28 cellular contexts compared by ENCODE assay signal in genomic region chr6:163970846-163971564, GRCh38.
"Had no signal": no experiment of that assay in that cellular context is flagged by ENCODE, and none has a peak within 500 bp of the region (broad histone marks: within the 10 kb centered on the region; RNA-seq: fewer than 3 reads in every experiment).

No MANE protein-coding gene starts in this region.

- H3K36me3 Mint-ChIP-seq: activated naive CD4-positive, alpha-beta T cell treated with anti-CD3 and anti-CD28 coated beads, Interleukin-2, amount 10 ng/mL, durations not matched to agents 7 days and 5 days; activated naive CD4-positive, alpha-beta T cell treated with anti-CD3 and anti-CD28 coated beads, Interleukin-2, amount 50 U/mL, for 72 hours; activated naive CD8-positive, alpha-beta T cell treated with anti-CD3 and anti-CD28 coated beads, Interleukin-2, amount 10 ng/mL, durations not matched to agents 7 days and 5 days; brain had no signal

- H3K27ac ChIP-seq: ascending aorta, breast epithelium, cardiac muscle cell, colonic mucosa, epithelial cell of prostate, VCaP had no signal

- DNase-seq: activated CD4-positive, alpha-beta memory T cell treated with anti-CD3 and anti-CD28 coated beads, Interleukin-2, amount 10 ng/mL, durations not matched to agents 7 days and 5 days; activated CD4-positive, alpha-beta T cell treated with anti-CD3 and anti-CD28 coated beads for 1 hour; activated CD4-positive, alpha-beta T cell treated with anti-CD3 and anti-CD28 coated beads for 4 hours; activated CD4-positive, alpha-beta T cell treated with anti-CD3 and anti-CD28 coated beads, Interleukin-2, amount 10 ng/mL, durations not matched to agents 7 days and 5 days; activated CD4-positive, alpha-beta T cell treated with anti-CD3 and anti-CD28 coated beads, Interleukin-2, amount 50 U/mL, for 4 hours; activated CD8-positive, alpha-beta memory T cell treated with anti-CD3 and anti-CD28 coated beads, Interleukin-2, amount 50 U/mL, for 48 hours; activated gamma-delta T cell; activated naive CD4-positive, alpha-beta T cell; activated naive CD4-positive, alpha-beta T cell treated with anti-CD3 and anti-CD28 coated beads, Interleukin-2, amount 10 ng/mL, durations not matched to agents 7 days and 5 days; activated naive CD8-positive, alpha-beta T cell treated with anti-CD3 and anti-CD28 coated beads, Interleukin-2, amount 10 ng/mL, durations not matched to agents 7 days and 5 days; activated T-cell treated with anti-CD3 and anti-CD28 coated beads for 4 hours; activated T-cell treated with anti-CD3 and anti-CD28 coated beads, Interleukin-2, amount 50 U/mL, for 24 hours; activated T-cell treated with anti-CD3 and anti-CD28 coated beads, Interleukin-2, amount 50 U/mL, for 72 hours; central memory CD4-positive, alpha-beta T cell; cerebellar nuclear complex; colonic mucosa; effector CD8-positive, alpha-beta T cell; foreskin fibroblast; head of caudate nucleus; T-helper 2 cell had no signal

- H3K27me3 ChIP-seq: ascending aorta, breast epithelium, cardiac muscle cell, colonic mucosa had no signal

- H3K9me3 Mint-ChIP-seq: activated CD4-positive, alpha-beta memory T cell treated with anti-CD3 and anti-CD28 coated beads, Interleukin-2, amount 10 ng/mL, durations not matched to agents 7 days and 5 days; activated CD4-positive, alpha-beta T cell treated with anti-CD3 and anti-CD28 coated beads, Interleukin-2, amount 10 ng/mL, durations not matched to agents 7 days and 5 days; activated naive CD4-positive, alpha-beta T cell treated with anti-CD3 and anti-CD28 coated beads, Interleukin-2, amount 10 ng/mL, durations not matched to agents 7 days and 5 days; activated naive CD4-positive, alpha-beta T cell treated with anti-CD3 and anti-CD28 coated beads, Interleukin-2, amount 50 U/mL, for 72 hours; activated naive CD8-positive, alpha-beta T cell treated with anti-CD3 and anti-CD28 coated beads, Interleukin-2, amount 10 ng/mL, durations not matched to agents 7 days and 5 days; activated T-cell treated with anti-CD3 and anti-CD28 coated beads, Interleukin-2, amount 50 U/mL, for 24 hours; activated T-cell treated with anti-CD3 and anti-CD28 coated beads, Interleukin-2, amount 50 U/mL, for 72 hours had no signal

- H3K4me1 Mint-ChIP-seq: activated CD4-positive, alpha-beta memory T cell treated with anti-CD3 and anti-CD28 coated beads, Interleukin-2, amount 10 ng/mL, durations not matched to agents 7 days and 5 days; activated CD4-positive, alpha-beta T cell treated with anti-CD3 and anti-CD28 coated beads, Interleukin-2, amount 10 ng/mL, durations not matched to agents 7 days and 5 days; activated naive CD4-positive, alpha-beta T cell treated with anti-CD3 and anti-CD28 coated beads, Interleukin-2, amount 10 ng/mL, durations not matched to agents 7 days and 5 days; activated naive CD8-positive, alpha-beta T cell treated with anti-CD3 and anti-CD28 coated beads, Interleukin-2, amount 10 ng/mL, durations not matched to agents 7 days and 5 days; WTC11 had no signal

- ATAC-seq: activated naive CD4-positive, alpha-beta T cell treated with anti-CD3 and anti-CD28 coated beads, Interleukin-2, amount 50 U/mL, for 72 hours; activated T-cell treated with anti-CD3 and anti-CD28 coated beads, Interleukin-2, amount 50 U/mL, for 72 hours had no signal

- H3K4me3 ChIP-seq: ascending aorta, breast epithelium, cardiac muscle cell, colonic mucosa had no signal

- H3K4me3 Mint-ChIP-seq: activated CD4-positive, alpha-beta memory T cell treated with anti-CD3 and anti-CD28 coated beads, Interleukin-2, amount 10 ng/mL, durations not matched to agents 7 days and 5 days; activated CD4-positive, alpha-beta T cell treated with anti-CD3 and anti-CD28 coated beads, Interleukin-2, amount 10 ng/mL, durations not matched to agents 7 days and 5 days; activated naive CD4-positive, alpha-beta T cell treated with anti-CD3 and anti-CD28 coated beads, Interleukin-2, amount 10 ng/mL, durations not matched to agents 7 days and 5 days; activated naive CD8-positive, alpha-beta T cell treated with anti-CD3 and anti-CD28 coated beads, Interleukin-2, amount 10 ng/mL, durations not matched to agents 7 days and 5 days; activated T-cell treated with anti-CD3 and anti-CD28 coated beads, Interleukin-2, amount 50 U/mL, for 24 hours; activated T-cell treated with anti-CD3 and anti-CD28 coated beads, Interleukin-2, amount 50 U/mL, for 72 hours; brain; WTC11 had no signal

- H3K9me3 ChIP-seq: colonic mucosa had no signal

- H3K36me3 ChIP-seq: ascending aorta, breast epithelium, cardiac muscle cell, colonic mucosa had no signal

- H3K27me3 Mint-ChIP-seq: activated CD4-positive, alpha-beta memory T cell treated with anti-CD3 and anti-CD28 coated beads, Interleukin-2, amount 10 ng/mL, durations not matched to agents 7 days and 5 days; activated CD4-positive, alpha-beta T cell treated with anti-CD3 and anti-CD28 coated beads, Interleukin-2, amount 10 ng/mL, durations not matched to agents 7 days and 5 days; activated naive CD4-positive, alpha-beta T cell treated with anti-CD3 and anti-CD28 coated beads, Interleukin-2, amount 10 ng/mL, durations not matched to agents 7 days and 5 days; activated naive CD8-positive, alpha-beta T cell treated with anti-CD3 and anti-CD28 coated beads, Interleukin-2, amount 10 ng/mL, durations not matched to agents 7 days and 5 days; brain had no signal

- H3K4me1 ChIP-seq: ascending aorta, breast epithelium, colonic mucosa had no signal

- H3K27ac Mint-ChIP-seq: activated CD4-positive, alpha-beta memory T cell treated with anti-CD3 and anti-CD28 coated beads, Interleukin-2, amount 10 ng/mL, durations not matched to agents 7 days and 5 days; activated CD4-positive, alpha-beta T cell treated with anti-CD3 and anti-CD28 coated beads, Interleukin-2, amount 10 ng/mL, durations not matched to agents 7 days and 5 days; activated naive CD4-positive, alpha-beta T cell treated with anti-CD3 and anti-CD28 coated beads, Interleukin-2, amount 10 ng/mL, durations not matched to agents 7 days and 5 days; activated naive CD4-positive, alpha-beta T cell treated with anti-CD3 and anti-CD28 coated beads, Interleukin-2, amount 50 U/mL, for 72 hours; activated naive CD8-positive, alpha-beta T cell treated with anti-CD3 and anti-CD28 coated beads, Interleukin-2, amount 10 ng/mL, durations not matched to agents 7 days and 5 days; activated T-cell treated with anti-CD3 and anti-CD28 coated beads, Interleukin-2, amount 50 U/mL, for 24 hours; activated T-cell treated with anti-CD3 and anti-CD28 coated beads, Interleukin-2, amount 50 U/mL, for 72 hours; WTC11 had no signal
